7 cellular contexts compared by ENCODE assay signal in genomic region chr3:33892655-33893054, GRCh38.
"Had no signal": no experiment of that assay in that cellular context is flagged by ENCODE, and none has a peak within 500 bp of the region (broad histone marks: within the 10 kb centered on the region; RNA-seq: fewer than 3 reads in every experiment).

No MANE protein-coding gene starts in this region.

- H3K4me2 ChIP-seq: KMS-11 had no signal

- ATAC-seq: HepG2 had no signal

- H3K27ac ChIP-seq: HL-60, KMS-11 had no signal

- H3K9ac ChIP-seq: KMS-11 had no signal

- FAIRE-seq: HepG2, HTR-8/SVneo had no signal

- DNase-seq: IMR-90, KBM-7, KG1 had no signal
